In genomic region chr1:46801323-46802055, GRCh38 we compare ENCODE assay signal across 21 cellular contexts. TPM values are rescaled to one million over a fixed set of nuclear protein-coding genes. Genes with fewer than 3 reads are reported as not detected.
"Had no signal": no experiment of that assay in that cellular context is flagged by ENCODE, and none has a peak within 500 bp of the region (broad histone marks: within the 10 kb centered on the region; RNA-seq: fewer than 3 reads in every experiment).

No MANE protein-coding gene starts in this region.

- DNase-seq: activated CD4-positive, alpha-beta T cell treated with anti-CD3 and anti-CD28 coated beads for 48 hours; activated effector memory CD4-positive, alpha-beta T cell treated with Interleukin-2 at 50 U/mL for 16 hours; amniotic stem cell; body of pancreas; effector memory CD8-positive, alpha-beta T cell; glutamatergic neuron; retina; stimulated activated CD4-positive, alpha-beta T cell treated with anti-CD3 and anti-CD28 coated beads, Interleukin-15, amount 100 ng/mL, for 24 hours; stimulated activated CD4-positive, alpha-beta T cell treated with anti-CD3 and anti-CD28 coated beads, Interleukin-4, amount 100 ng/mL, for 24 hours; T-helper 17 cell had no signal

- H3K4me1 ChIP-seq: body of pancreas, neural progenitor cell had no signal

- H3K4me3 ChIP-seq: body of pancreas, neural progenitor cell, thoracic aorta had no signal

- ATAC-seq: activated naive CD4-positive, alpha-beta T cell treated with anti-CD3 and anti-CD28 coated beads, Interleukin-2, amount 50 U/mL, for 72 hours; body of pancreas; effector memory CD8-positive, alpha-beta T cell; T-helper 17 cell; WTC11 had no signal

- H3K9me3 ChIP-seq: body of pancreas, thoracic aorta had no signal

- H3K4me3 Mint-ChIP-seq: central memory CD8-positive, alpha-beta T cell; dendritic cell treated with granulocyte-macrophage colony-stimulating factor and Interleukin-4, amounts not matched to agents 40 ng/mL and 50 ng/mL, for 4 days; effector memory CD8-positive, alpha-beta T cell; mesothelial cell of epicardium; neural progenitor cell; stimulated activated naive CD8-positive, alpha-beta T cell treated with anti-CD3 and anti-CD28 coated beads, Interleukin-15, Interleukin-2, amounts not matched to agents 100 ng/mL and 50 ng/mL, for 24 hours; T-helper 17 cell; WTC11 had no signal

- H3K36me3 Mint-ChIP-seq: mesothelial cell of epicardium, neural progenitor cell, WTC11 had no signal

- H3K9me3 Mint-ChIP-seq: activated naive CD4-positive, alpha-beta T cell treated with anti-CD3 and anti-CD28 coated beads, Interleukin-2, amount 50 U/mL, for 72 hours; central memory CD8-positive, alpha-beta T cell; dendritic cell treated with granulocyte-macrophage colony-stimulating factor and Interleukin-4, amounts not matched to agents 40 ng/mL and 50 ng/mL, for 4 days; mesothelial cell of epicardium; neural progenitor cell; stimulated activated naive CD8-positive, alpha-beta T cell treated with anti-CD3 and anti-CD28 coated beads, Interleukin-15, Interleukin-2, amounts not matched to agents 100 ng/mL and 50 ng/mL, for 24 hours had no signal

- H3K27ac ChIP-seq: body of pancreas, epithelial cell of prostate, neural progenitor cell, parathyroid adenoma, thoracic aorta had no signal

- H3K27me3 ChIP-seq: body of pancreas, neural progenitor cell had no signal

- H3K27ac Mint-ChIP-seq: activated naive CD4-positive, alpha-beta T cell treated with anti-CD3 and anti-CD28 coated beads, Interleukin-2, amount 50 U/mL, for 72 hours; dendritic cell treated with granulocyte-macrophage colony-stimulating factor and Interleukin-4, amounts not matched to agents 40 ng/mL and 50 ng/mL, for 4 days; effector memory CD8-positive, alpha-beta T cell; mesothelial cell of epicardium; neural progenitor cell; stimulated activated naive CD8-positive, alpha-beta T cell treated with anti-CD3 and anti-CD28 coated beads, Interleukin-15, Interleukin-2, amounts not matched to agents 100 ng/mL and 50 ng/mL, for 24 hours; T-helper 17 cell; WTC11 had no signal

- H3K36me3 ChIP-seq: neural progenitor cell, thoracic aorta had no signal

- H3K4me1 Mint-ChIP-seq: central memory CD8-positive, alpha-beta T cell; mesothelial cell of epicardium; neural progenitor cell; T-helper 17 cell had no signal

RNA-seq across cellular contexts. Expression of gene CYP4B1, which starts 2.6 kb away (rescaled TPM):
- total RNA-seq: activated naive CD4-positive, alpha-beta T cell treated with anti-CD3 and anti-CD28 coated beads, Interleukin-2, amount 50 U/mL, for 72 hours; skeletal muscle tissue had no signal
